ENCODE assay signal across 10 cellular contexts in genomic region chr10:72000073-72001025, GRCh38. TPM values are rescaled to one million over a fixed set of nuclear protein-coding genes. Genes with fewer than 3 reads are reported as not detected.
DNase-seq lines count a peak whose midpoint lies in the region; ATAC-seq, FAIRE-seq and TF ChIP-seq lines count a peak whose summit lies in the region.
"Had no signal": no experiment of that assay in that cellular context is flagged by ENCODE, and none has a peak within 500 bp of the region (broad histone marks: within the 10 kb centered on the region; RNA-seq: fewer than 3 reads in every experiment).

No MANE protein-coding gene starts in this region.

- H3K4me3 Mint-ChIP-seq in nephron progenitor cell, result no peak overlapping the region
- H3K4me3 Mint-ChIP-seq: activated naive CD8-positive, alpha-beta T cell treated with anti-CD3 and anti-CD28 coated beads, Interleukin-2, amount 50 U/mL, for 24 hours had no signal

- no peak for TF ChIP-seq CTCF in OCI-LY1 (IDR thresholded peaks at IDR 0.05; ENCODE audit: low read length)
- no peak for TF ChIP-seq CTCF in colonic mucosa (IDR thresholded peaks at IDR 0.05)
- no peak for TF ChIP-seq CTCF in nephron progenitor cell (IDR thresholded peaks at IDR 0.05)
- TF ChIP-seq CTCF in tibial artery (IDR thresholded peaks at IDR 0.05), result no peak
- no peak for TF ChIP-seq CTCF in BE2C (IDR thresholded peaks at IDR 0.05; ENCODE audit: low read depth, low read length)

- H3F3A ChIP-seq in OCI-LY1 (ENCODE audit: insufficient read depth, low read length), result no peaks in the 10 kb centered on the region

- intact Hi-C loops in colonic mucosa (cut with DNase I), result no loop called here
- intact Hi-C loops in tibial artery (cut with DNase I; ENCODE audit: low total_unique reads), result no loop called here

- H3K4me1 Mint-ChIP-seq in nephron progenitor cell, result peaks cover 40% of the 10 kb centered on the region
- H3K4me1 Mint-ChIP-seq: activated naive CD8-positive, alpha-beta T cell treated with anti-CD3 and anti-CD28 coated beads, Interleukin-2, amount 50 U/mL, for 24 hours had no signal

- no peaks in the 10 kb centered on the region for H3K9me3 Mint-ChIP-seq in nephron progenitor cell
- H3K9me3 Mint-ChIP-seq: activated naive CD8-positive, alpha-beta T cell treated with anti-CD3 and anti-CD28 coated beads, Interleukin-2, amount 50 U/mL, for 24 hours had no signal

- H3K4me3 ChIP-seq in OCI-LY1 (ENCODE audit: low read depth, low read length, poor library complexity, severe bottlenecking), result no peak overlapping the region
- no peak overlapping the region for H3K4me3 ChIP-seq in colonic mucosa
- H3K4me3 ChIP-seq in tibial artery, result no peak overlapping the region
- H3K4me3 ChIP-seq in BE2C (ENCODE audit: low read depth, low read length), result no peak overlapping the region

- H3K4me1 ChIP-seq in OCI-LY1 (ENCODE audit: insufficient read depth, low read length, severe bottlenecking) (no peaks in the 10 kb centered on the region), colonic mucosa (peaks cover 8% of the 10 kb centered on the region), tibial artery (peaks cover 6 to 71% (median 58%) of the 10 kb centered on the region in 4 donors), BE2C (peaks cover 29% of the 10 kb centered on the region)

- H3K27me3 ChIP-seq in OCI-LY1 (ENCODE audit: insufficient read depth, low read length) (no peaks in the 10 kb centered on the region), colonic mucosa (no peaks in the 10 kb centered on the region), tibial artery (no peaks in the 10 kb centered on the region), BE2C (no peaks in the 10 kb centered on the region)

- no peaks in the 10 kb centered on the region for H4K20me1 ChIP-seq in OCI-LY1 (ENCODE audit: insufficient read depth, low read length)

- no peaks in the 10 kb centered on the region for H3K9me2 ChIP-seq in OCI-LY1 (ENCODE audit: low read depth, low read length)

- no peak for FAIRE-seq in RCC 7860 (lab: Jason Lieb, UNC)

- no peaks in the 10 kb centered on the region for H3K36me3 Mint-ChIP-seq in nephron progenitor cell (ENCODE audit: low read depth)

- H3K27ac ChIP-seq in OCI-LY1 (ENCODE audit: low read depth, low read length, poor library complexity, severe bottlenecking) (peak overlapping the region; percentile 45), colonic mucosa (peak overlapping the region; percentile 33), tibial artery (peak overlapping the region; percentile 76 to 81)

- ATAC-seq in HG02763 (IDR thresholded peaks at IDR 0.05; ENCODE audit: unreplicated experiment), result no peak
- ATAC-seq: activated naive CD8-positive, alpha-beta T cell treated with anti-CD3 and anti-CD28 coated beads, Interleukin-2, amount 50 U/mL, for 24 hours; PC-3 had no signal

- H3K79me2 ChIP-seq in OCI-LY1 (ENCODE audit: insufficient read depth, low read length), result no peaks in the 10 kb centered on the region

- H3K27me3 Mint-ChIP-seq in nephron progenitor cell (ENCODE audit: low read depth, poor library complexity), result peaks cover 11% of the 10 kb centered on the region
- H3K27me3 Mint-ChIP-seq: activated naive CD8-positive, alpha-beta T cell treated with anti-CD3 and anti-CD28 coated beads, Interleukin-2, amount 50 U/mL, for 24 hours had no signal

- H3K9ac ChIP-seq in OCI-LY1 (ENCODE audit: low read length), result no peak overlapping the region
- H3K9ac ChIP-seq in colonic mucosa (ENCODE audit: low read depth in 2 of 2, low read length in 2 of 2), result no peak overlapping the region

- no peak overlapping the region for H3K4me2 ChIP-seq in OCI-LY1 (ENCODE audit: low read length)

- H2AFZ ChIP-seq in OCI-LY1 (ENCODE audit: low read length), result no peak overlapping the region

- no peaks in the 10 kb centered on the region for H3K9me3 ChIP-seq in OCI-LY1 (ENCODE audit: low read length)
- H3K9me3 ChIP-seq in colonic mucosa, result no peaks in the 10 kb centered on the region
- no peaks in the 10 kb centered on the region for H3K9me3 ChIP-seq in tibial artery
- no peaks in the 10 kb centered on the region for H3K9me3 ChIP-seq in BE2C

- H3K36me3 ChIP-seq in OCI-LY1 (ENCODE audit: insufficient read depth, low read length) (no peaks in the 10 kb centered on the region), colonic mucosa (no peaks in the 10 kb centered on the region), tibial artery (peaks cover 0 to 13% (median 1%) of the 10 kb centered on the region in 3 donors), BE2C (no peaks in the 10 kb centered on the region; the same call in 1 of the 2 replicates)

- peak overlapping the region; percentile 25 for H3K27ac Mint-ChIP-seq in nephron progenitor cell
- H3K27ac Mint-ChIP-seq: activated naive CD8-positive, alpha-beta T cell treated with anti-CD3 and anti-CD28 coated beads, Interleukin-2, amount 50 U/mL, for 24 hours had no signal

- DNase-seq in colonic mucosa, result no peak
- DNase-seq in nephron progenitor cell, result no peak
- no peak for DNase-seq in tibial artery
- no peak for DNase-seq in RCC 7860 (ENCODE audit: low spot score)
- no peak for DNase-seq in BE2C
- DNase-seq: activated naive CD8-positive, alpha-beta T cell treated with anti-CD3 and anti-CD28 coated beads, Interleukin-2, amount 50 U/mL, for 24 hours; effector memory CD4-positive, alpha-beta T cell; PC-3 had no signal

RNA-seq across cellular contexts. Expression of gene CHST3, which starts 36.2 kb away (rescaled TPM):
- 1 to 10 TPM; 2.5 to 3.4 TPM for total RNA-seq in colonic mucosa
- 21.1 TPM for polyA plus RNA-seq in BE2C (2012; ENCODE audit: insufficient read depth, insufficient read length, low read depth)
